In the genomic region with DNA sequence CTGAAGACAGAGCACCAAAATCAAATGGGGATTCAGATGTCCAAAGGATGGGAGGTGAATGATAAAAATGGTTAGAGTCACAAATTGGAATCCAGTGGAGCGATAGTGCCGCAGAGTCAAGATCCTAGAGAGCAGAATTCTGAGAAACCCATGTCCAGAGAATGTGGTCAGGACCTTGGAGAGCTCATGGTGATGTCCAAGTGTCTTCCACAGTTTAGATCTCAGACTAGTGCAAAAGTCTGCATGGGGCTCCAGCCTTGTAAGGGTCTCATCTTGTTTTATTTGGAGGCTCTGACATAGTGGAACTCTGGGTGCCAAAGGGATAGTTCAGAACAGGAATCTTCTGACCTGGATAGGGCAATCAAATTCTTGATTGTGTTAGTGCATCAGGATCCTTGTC, we compare ENCODE assay signal across 1 cellular context.
TF ChIP-seq lines count a peak whose summit lies in the region.

No MANE protein-coding gene starts in this region.

TF ChIP-seq in HepG2, 621 proteins besides CTCF, POLR2A, EP300 and RAD21 (continued from another document):
- TF ChIP-seq HDAC2 (CRISPR knock-in tag; IDR thresholded peaks at IDR 0.05): 0 out of 2 replicates have a peak, but pooled peaks have one; percentile 25
- TF ChIP-seq, protein P1, sequence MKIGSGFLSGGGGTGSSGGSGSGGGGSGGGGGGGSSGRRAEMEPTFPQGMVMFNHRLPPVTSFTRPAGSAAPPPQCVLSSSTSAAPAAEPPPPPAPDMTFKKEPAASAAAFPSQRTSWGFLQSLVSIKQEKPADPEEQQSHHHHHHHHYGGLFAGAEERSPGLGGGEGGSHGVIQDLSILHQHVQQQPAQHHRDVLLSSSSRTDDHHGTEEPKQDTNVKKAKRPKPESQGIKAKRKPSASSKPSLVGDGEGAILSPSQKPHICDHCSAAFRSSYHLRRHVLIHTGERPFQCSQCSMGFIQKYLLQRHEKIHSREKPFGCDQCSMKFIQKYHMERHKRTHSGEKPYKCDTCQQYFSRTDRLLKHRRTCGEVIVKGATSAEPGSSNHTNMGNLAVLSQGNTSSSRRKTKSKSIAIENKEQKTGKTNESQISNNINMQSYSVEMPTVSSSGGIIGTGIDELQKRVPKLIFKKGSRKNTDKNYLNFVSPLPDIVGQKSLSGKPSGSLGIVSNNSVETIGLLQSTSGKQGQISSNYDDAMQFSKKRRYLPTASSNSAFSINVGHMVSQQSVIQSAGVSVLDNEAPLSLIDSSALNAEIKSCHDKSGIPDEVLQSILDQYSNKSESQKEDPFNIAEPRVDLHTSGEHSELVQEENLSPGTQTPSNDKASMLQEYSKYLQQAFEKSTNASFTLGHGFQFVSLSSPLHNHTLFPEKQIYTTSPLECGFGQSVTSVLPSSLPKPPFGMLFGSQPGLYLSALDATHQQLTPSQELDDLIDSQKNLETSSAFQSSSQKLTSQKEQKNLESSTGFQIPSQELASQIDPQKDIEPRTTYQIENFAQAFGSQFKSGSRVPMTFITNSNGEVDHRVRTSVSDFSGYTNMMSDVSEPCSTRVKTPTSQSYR (CRISPR knock-in tag; IDR thresholded peaks at IDR 0.05; ENCODE audit: borderline replicate concordance): no peak
- TF ChIP-seq KMT2A (CRISPR knock-in tag; IDR thresholded peaks at IDR 0.05): no peak
- TF ChIP-seq, protein P2, sequence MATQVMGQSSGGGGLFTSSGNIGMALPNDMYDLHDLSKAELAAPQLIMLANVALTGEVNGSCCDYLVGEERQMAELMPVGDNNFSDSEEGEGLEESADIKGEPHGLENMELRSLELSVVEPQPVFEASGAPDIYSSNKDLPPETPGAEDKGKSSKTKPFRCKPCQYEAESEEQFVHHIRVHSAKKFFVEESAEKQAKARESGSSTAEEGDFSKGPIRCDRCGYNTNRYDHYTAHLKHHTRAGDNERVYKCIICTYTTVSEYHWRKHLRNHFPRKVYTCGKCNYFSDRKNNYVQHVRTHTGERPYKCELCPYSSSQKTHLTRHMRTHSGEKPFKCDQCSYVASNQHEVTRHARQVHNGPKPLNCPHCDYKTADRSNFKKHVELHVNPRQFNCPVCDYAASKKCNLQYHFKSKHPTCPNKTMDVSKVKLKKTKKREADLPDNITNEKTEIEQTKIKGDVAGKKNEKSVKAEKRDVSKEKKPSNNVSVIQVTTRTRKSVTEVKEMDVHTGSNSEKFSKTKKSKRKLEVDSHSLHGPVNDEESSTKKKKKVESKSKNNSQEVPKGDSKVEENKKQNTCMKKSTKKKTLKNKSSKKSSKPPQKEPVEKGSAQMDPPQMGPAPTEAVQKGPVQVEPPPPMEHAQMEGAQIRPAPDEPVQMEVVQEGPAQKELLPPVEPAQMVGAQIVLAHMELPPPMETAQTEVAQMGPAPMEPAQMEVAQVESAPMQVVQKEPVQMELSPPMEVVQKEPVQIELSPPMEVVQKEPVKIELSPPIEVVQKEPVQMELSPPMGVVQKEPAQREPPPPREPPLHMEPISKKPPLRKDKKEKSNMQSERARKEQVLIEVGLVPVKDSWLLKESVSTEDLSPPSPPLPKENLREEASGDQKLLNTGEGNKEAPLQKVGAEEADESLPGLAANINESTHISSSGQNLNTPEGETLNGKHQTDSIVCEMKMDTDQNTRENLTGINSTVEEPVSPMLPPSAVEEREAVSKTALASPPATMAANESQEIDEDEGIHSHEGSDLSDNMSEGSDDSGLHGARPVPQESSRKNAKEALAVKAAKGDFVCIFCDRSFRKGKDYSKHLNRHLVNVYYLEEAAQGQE (IDR thresholded peaks at IDR 0.05; ENCODE audit: borderline replicate concordance in 1 of 2, low read depth in 1 of 2, low read length in 2 of 2): peak; percentile 62 to 95
- TF ChIP-seq, protein P3, sequence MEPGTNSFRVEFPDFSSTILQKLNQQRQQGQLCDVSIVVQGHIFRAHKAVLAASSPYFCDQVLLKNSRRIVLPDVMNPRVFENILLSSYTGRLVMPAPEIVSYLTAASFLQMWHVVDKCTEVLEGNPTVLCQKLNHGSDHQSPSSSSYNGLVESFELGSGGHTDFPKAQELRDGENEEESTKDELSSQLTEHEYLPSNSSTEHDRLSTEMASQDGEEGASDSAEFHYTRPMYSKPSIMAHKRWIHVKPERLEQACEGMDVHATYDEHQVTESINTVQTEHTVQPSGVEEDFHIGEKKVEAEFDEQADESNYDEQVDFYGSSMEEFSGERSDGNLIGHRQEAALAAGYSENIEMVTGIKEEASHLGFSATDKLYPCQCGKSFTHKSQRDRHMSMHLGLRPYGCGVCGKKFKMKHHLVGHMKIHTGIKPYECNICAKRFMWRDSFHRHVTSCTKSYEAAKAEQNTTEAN (CRISPR knock-in tag; conservative IDR thresholded peaks at IDR 0.05): no peak
- no peak for TF ChIP-seq MAFK (conservative IDR thresholded peaks at IDR 0.05 in 1 of 2, IDR thresholded peaks at IDR 0.05 in 1 of 2; ENCODE audit: low read length in 2 of 2)
- no peak for TF ChIP-seq MTA3 (CRISPR knock-in tag; IDR thresholded peaks at IDR 0.05)
- no peak for TF ChIP-seq POLR2AphosphoS2 (IDR thresholded peaks at IDR 0.05; ENCODE audit: low read depth, low read length)
- TF ChIP-seq ZNF644 (CRISPR knock-in tag; IDR thresholded peaks at IDR 0.05; ENCODE audit: low read depth): no peak
- TF ChIP-seq, protein P4, sequence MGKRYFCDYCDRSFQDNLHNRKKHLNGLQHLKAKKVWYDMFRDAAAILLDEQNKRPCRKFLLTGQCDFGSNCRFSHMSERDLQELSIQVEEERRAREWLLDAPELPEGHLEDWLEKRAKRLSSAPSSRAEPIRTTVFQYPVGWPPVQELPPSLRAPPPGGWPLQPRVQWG (CRISPR knock-in tag; IDR thresholded peaks at IDR 0.05; ENCODE audit: borderline replicate concordance, low read depth): no peak
- TF ChIP-seq ZMYM3 (CRISPR knock-in tag; IDR thresholded peaks at IDR 0.05): no peak
- no peak for TF ChIP-seq ZBTB8A (CRISPR knock-in tag; IDR thresholded peaks at IDR 0.05; ENCODE audit: borderline replicate concordance, low read depth)
- TF ChIP-seq MIER2 (CRISPR knock-in tag; IDR thresholded peaks at IDR 0.05): peak; percentile 97
- TF ChIP-seq FOXJ3 (CRISPR knock-in tag; IDR thresholded peaks at IDR 0.05; ENCODE audit: borderline replicate concordance): no peak
- TF ChIP-seq ISX (CRISPR knock-in tag; conservative IDR thresholded peaks at IDR 0.05): no peak
- TF ChIP-seq, protein P5, sequence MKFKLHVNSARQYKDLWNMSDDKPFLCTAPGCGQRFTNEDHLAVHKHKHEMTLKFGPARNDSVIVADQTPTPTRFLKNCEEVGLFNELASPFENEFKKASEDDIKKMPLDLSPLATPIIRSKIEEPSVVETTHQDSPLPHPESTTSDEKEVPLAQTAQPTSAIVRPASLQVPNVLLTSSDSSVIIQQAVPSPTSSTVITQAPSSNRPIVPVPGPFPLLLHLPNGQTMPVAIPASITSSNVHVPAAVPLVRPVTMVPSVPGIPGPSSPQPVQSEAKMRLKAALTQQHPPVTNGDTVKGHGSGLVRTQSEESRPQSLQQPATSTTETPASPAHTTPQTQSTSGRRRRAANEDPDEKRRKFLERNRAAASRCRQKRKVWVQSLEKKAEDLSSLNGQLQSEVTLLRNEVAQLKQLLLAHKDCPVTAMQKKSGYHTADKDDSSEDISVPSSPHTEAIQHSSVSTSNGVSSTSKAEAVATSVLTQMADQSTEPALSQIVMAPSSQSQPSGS (CRISPR knock-in tag; IDR thresholded peaks at IDR 0.05): no peak
- TF ChIP-seq, protein P6, sequence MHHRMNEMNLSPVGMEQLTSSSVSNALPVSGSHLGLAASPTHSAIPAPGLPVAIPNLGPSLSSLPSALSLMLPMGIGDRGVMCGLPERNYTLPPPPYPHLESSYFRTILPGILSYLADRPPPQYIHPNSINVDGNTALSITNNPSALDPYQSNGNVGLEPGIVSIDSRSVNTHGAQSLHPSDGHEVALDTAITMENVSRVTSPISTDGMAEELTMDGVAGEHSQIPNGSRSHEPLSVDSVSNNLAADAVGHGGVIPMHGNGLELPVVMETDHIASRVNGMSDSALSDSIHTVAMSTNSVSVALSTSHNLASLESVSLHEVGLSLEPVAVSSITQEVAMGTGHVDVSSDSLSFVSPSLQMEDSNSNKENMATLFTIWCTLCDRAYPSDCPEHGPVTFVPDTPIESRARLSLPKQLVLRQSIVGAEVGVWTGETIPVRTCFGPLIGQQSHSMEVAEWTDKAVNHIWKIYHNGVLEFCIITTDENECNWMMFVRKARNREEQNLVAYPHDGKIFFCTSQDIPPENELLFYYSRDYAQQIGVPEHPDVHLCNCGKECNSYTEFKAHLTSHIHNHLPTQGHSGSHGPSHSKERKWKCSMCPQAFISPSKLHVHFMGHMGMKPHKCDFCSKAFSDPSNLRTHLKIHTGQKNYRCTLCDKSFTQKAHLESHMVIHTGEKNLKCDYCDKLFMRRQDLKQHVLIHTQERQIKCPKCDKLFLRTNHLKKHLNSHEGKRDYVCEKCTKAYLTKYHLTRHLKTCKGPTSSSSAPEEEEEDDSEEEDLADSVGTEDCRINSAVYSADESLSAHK (CRISPR knock-in tag; IDR thresholded peaks at IDR 0.05; ENCODE audit: borderline replicate concordance): no peak
- no peak for TF ChIP-seq ZNF879 (CRISPR knock-in tag; IDR thresholded peaks at IDR 0.05)
- no peak for TF ChIP-seq ZNF10 (CRISPR knock-in tag; IDR thresholded peaks at IDR 0.05; ENCODE audit: borderline replicate concordance, low read depth)
- no peak for TF ChIP-seq ZNF589 (CRISPR knock-in tag; conservative IDR thresholded peaks at IDR 0.05)
- no peak for TF ChIP-seq ZNF598 (CRISPR knock-in tag; IDR thresholded peaks at IDR 0.05; ENCODE audit: borderline replicate concordance)
- no peak for TF ChIP-seq ZNF143 (CRISPR knock-in tag; IDR thresholded peaks at IDR 0.05)
- no peak for TF ChIP-seq HOXA9 (CRISPR knock-in tag; IDR thresholded peaks at IDR 0.05; ENCODE audit: borderline replicate concordance)
- TF ChIP-seq, protein P7, sequence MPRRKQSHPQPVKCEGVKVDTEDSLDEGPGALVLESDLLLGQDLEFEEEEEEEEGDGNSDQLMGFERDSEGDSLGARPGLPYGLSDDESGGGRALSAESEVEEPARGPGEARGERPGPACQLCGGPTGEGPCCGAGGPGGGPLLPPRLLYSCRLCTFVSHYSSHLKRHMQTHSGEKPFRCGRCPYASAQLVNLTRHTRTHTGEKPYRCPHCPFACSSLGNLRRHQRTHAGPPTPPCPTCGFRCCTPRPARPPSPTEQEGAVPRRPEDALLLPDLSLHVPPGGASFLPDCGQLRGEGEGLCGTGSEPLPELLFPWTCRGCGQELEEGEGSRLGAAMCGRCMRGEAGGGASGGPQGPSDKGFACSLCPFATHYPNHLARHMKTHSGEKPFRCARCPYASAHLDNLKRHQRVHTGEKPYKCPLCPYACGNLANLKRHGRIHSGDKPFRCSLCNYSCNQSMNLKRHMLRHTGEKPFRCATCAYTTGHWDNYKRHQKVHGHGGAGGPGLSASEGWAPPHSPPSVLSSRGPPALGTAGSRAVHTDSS (CRISPR knock-in tag; conservative IDR thresholded peaks at IDR 0.05): no peak
- no peak for TF ChIP-seq RBM39 (IDR thresholded peaks at IDR 0.05; ENCODE audit: low read depth, low read length, poor library complexity, severe bottlenecking)
- TF ChIP-seq ZC3H13 (CRISPR knock-in tag; IDR thresholded peaks at IDR 0.05): no peak
